ENCODE assay signal across 1 cellular context in the genomic region with DNA sequence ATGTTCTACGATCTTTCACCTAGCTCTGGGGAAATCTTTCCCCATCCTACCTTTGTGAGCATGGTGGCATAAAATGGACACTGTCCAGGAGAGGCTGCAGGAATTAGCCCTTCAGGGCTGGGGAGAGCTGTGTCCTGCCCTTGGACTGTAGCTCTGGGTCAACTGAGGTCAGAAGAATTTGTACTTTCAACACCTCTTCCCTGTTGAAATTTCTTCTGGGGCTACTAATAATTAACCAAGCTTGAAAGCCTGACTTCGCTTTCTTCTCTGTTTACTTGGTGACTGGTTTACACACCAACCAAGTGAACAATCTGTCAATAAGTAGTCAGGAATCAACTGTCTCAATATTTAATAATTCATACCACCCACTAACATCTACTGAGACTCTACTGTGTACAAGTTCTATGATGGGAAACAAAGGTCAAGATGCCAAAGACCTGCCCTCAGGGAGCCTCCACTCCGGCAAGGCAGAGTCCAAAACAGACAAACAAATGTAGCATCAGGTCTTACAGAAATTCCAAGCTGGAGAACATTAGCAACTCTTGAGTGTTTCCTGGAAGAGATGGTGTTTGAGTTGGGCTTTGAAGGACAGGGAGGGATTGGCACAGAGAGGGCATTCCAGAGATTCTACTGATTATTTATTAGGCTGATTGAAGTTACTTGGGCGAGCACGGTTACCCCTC.
A peak's percentile ranks its signal among the peaks of the same experiment; 100 is the strongest.
TF ChIP-seq lines count a peak whose summit lies in the region.

No MANE protein-coding gene starts in this region.

TF ChIP-seq in HepG2, 621 proteins besides CTCF, POLR2A, EP300 and RAD21 (continued from another document and continues in another):
- TF ChIP-seq CEBPZ (IDR thresholded peaks at IDR 0.05; ENCODE audit: low read length), result no peak
- TF ChIP-seq MTA3 (CRISPR knock-in tag; IDR thresholded peaks at IDR 0.05), result no peak
- TF ChIP-seq U2AF1 (optimal IDR thresholded peaks at IDR 0.05; ENCODE audit: low read depth, low read length), result no peak
- TF ChIP-seq, protein P1, sequence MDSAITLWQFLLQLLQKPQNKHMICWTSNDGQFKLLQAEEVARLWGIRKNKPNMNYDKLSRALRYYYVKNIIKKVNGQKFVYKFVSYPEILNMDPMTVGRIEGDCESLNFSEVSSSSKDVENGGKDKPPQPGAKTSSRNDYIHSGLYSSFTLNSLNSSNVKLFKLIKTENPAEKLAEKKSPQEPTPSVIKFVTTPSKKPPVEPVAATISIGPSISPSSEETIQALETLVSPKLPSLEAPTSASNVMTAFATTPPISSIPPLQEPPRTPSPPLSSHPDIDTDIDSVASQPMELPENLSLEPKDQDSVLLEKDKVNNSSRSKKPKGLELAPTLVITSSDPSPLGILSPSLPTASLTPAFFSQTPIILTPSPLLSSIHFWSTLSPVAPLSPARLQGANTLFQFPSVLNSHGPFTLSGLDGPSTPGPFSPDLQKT (CRISPR knock-in tag; IDR thresholded peaks at IDR 0.05; ENCODE audit: borderline replicate concordance), result no peak
- TF ChIP-seq, protein P2, sequence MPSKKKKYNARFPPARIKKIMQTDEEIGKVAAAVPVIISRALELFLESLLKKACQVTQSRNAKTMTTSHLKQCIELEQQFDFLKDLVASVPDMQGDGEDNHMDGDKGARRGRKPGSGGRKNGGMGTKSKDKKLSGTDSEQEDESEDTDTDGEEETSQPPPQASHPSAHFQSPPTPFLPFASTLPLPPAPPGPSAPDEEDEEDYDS (CRISPR knock-in tag; IDR thresholded peaks at IDR 0.05), result 0 out of 2 replicates have a peak, but pooled peaks have one; percentile 6
- no peak for TF ChIP-seq ZNF720 (CRISPR knock-in tag; IDR thresholded peaks at IDR 0.05)
- no peak for TF ChIP-seq BATF2 (CRISPR knock-in tag; IDR thresholded peaks at IDR 0.05)
- no peak for TF ChIP-seq ISX (CRISPR knock-in tag; conservative IDR thresholded peaks at IDR 0.05)
- TF ChIP-seq, protein P3, sequence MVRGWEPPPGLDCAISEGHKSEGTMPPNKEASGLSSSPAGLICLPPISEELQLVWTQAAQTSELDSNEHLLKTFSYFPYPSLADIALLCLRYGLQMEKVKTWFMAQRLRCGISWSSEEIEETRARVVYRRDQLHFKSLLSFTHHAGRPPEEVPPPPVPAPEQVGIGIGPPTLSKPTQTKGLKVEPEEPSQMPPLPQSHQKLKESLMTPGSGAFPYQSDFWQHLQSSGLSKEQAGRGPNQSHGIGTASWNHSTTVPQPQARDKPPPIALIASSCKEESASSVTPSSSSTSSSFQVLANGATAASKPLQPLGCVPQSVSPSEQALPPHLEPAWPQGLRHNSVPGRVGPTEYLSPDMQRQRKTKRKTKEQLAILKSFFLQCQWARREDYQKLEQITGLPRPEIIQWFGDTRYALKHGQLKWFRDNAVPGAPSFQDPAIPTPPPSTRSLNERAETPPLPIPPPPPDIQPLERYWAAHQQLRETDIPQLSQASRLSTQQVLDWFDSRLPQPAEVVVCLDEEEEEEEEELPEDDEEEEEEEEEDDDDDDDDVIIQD (CRISPR knock-in tag; IDR thresholded peaks at IDR 0.05; ENCODE audit: low read depth), result peak; percentile 74; the same call in 1 of the 2 replicates
- no peak for TF ChIP-seq ZNF550 (CRISPR knock-in tag; IDR thresholded peaks at IDR 0.05; ENCODE audit: borderline replicate concordance)
- TF ChIP-seq ARNT (IDR thresholded peaks at IDR 0.05), result no peak
- no peak for TF ChIP-seq ARHGAP35 (CRISPR knock-in tag; IDR thresholded peaks at IDR 0.05; ENCODE audit: borderline replicate concordance)
- TF ChIP-seq, protein P4, sequence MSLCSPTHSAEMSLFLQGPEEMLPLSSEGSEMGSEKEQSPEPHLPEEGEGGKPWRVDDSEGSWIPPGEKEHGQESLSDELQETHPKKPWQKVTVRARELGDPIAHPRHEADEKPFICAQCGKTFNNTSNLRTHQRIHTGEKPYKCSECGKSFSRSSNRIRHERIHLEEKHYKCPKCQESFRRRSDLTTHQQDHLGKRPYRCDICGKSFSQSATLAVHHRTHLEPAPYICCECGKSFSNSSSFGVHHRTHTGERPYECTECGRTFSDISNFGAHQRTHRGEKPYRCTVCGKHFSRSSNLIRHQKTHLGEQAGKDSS (CRISPR knock-in tag; IDR thresholded peaks at IDR 0.05; ENCODE audit: borderline replicate concordance, low read depth), result 0 out of 2 replicates have a peak, but pooled peaks have one; percentile 59
- no peak; the same call in 1 of the 2 replicates for TF ChIP-seq ZBTB20 (CRISPR knock-in tag; IDR thresholded peaks at IDR 0.05; ENCODE audit: borderline replicate concordance, low read depth)
- TF ChIP-seq ZNF430 (CRISPR knock-in tag; IDR thresholded peaks at IDR 0.05), result no peak
- no peak for TF ChIP-seq KAT7 (CRISPR knock-in tag; IDR thresholded peaks at IDR 0.05; ENCODE audit: borderline replicate concordance)
- peak; percentile 99 for TF ChIP-seq RXRB (CRISPR knock-in tag; IDR thresholded peaks at IDR 0.05; ENCODE audit: borderline replicate concordance)
- no peak for TF ChIP-seq TCF12 (IDR thresholded peaks at IDR 0.05)
- 0 out of 2 replicates have a peak, but pooled peaks have one; percentile 39 for TF ChIP-seq TCF12 (CRISPR knock-in tag; IDR thresholded peaks at IDR 0.05)
- no peak for TF ChIP-seq NFIB (CRISPR knock-in tag; IDR thresholded peaks at IDR 0.05; ENCODE audit: borderline replicate concordance)
- no peak for TF ChIP-seq CENPT (CRISPR knock-in tag; IDR thresholded peaks at IDR 0.05; ENCODE audit: low read depth)
- TF ChIP-seq ZNF672 (CRISPR knock-in tag; IDR thresholded peaks at IDR 0.05), result no peak
- peak; percentile 94 for TF ChIP-seq TBX3 (IDR thresholded peaks at IDR 0.05; ENCODE audit: borderline replicate concordance)
- TF ChIP-seq ZNF329 (CRISPR knock-in tag; IDR thresholded peaks at IDR 0.05; ENCODE audit: low read depth), result no peak
- peak; percentile 47; the same call in 1 of the 2 replicates for TF ChIP-seq MBD4 (IDR thresholded peaks at IDR 0.05; ENCODE audit: borderline replicate concordance, low read length)
- TF ChIP-seq, protein P5, sequence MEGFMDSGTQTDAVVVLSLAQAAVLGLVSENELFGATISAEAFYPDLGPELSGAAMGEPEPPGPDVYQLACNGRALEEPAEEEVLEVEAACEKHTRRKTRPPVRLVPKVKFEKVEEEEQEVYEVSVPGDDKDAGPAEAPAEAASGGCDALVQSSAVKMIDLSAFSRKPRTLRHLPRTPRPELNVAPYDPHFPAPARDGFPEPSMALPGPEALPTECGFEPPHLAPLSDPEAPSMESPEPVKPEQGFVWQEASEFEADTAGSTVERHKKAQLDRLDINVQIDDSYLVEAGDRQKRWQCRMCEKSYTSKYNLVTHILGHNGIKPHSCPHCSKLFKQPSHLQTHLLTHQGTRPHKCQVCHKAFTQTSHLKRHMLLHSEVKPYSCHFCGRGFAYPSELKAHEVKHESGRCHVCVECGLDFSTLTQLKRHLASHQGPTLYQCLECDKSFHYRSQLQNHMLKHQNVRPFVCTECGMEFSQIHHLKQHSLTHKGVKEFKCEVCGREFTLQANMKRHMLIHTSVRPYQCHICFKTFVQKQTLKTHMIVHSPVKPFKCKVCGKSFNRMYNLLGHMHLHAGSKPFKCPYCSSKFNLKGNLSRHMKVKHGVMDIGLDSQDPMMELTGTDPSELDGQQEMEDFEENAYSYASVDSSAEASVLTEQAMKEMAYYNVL (CRISPR knock-in tag; IDR thresholded peaks at IDR 0.05; ENCODE audit: borderline replicate concordance), result peak; percentile 85; the same call in 1 of the 2 replicates
- no peak for TF ChIP-seq HOXD1 (CRISPR knock-in tag; IDR thresholded peaks at IDR 0.05)
- TF ChIP-seq, protein P6, sequence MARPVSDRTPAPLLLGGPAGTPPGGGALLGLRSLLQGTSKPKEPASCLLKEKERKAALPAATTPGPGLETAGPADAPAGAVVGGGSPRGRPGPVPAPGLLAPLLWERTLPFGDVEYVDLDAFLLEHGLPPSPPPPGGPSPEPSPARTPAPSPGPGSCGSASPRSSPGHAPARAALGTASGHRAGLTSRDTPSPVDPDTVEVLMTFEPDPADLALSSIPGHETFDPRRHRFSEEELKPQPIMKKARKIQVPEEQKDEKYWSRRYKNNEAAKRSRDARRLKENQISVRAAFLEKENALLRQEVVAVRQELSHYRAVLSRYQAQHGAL (CRISPR knock-in tag; IDR thresholded peaks at IDR 0.05; ENCODE audit: not compliant biosample characterization), result no peak
- TF ChIP-seq ZNF331 (CRISPR knock-in tag; IDR thresholded peaks at IDR 0.05), result peak; percentile 38; the same call in 1 of the 2 replicates
- no peak for TF ChIP-seq MXD4 (CRISPR knock-in tag; IDR thresholded peaks at IDR 0.05)
- TF ChIP-seq TSC22D2 (CRISPR knock-in tag; IDR thresholded peaks at IDR 0.05; ENCODE audit: borderline replicate concordance), result no peak
- no peak for TF ChIP-seq PRDM4 (CRISPR knock-in tag; IDR thresholded peaks at IDR 0.05; ENCODE audit: borderline replicate concordance)
- no peak for TF ChIP-seq SIN3B (IDR thresholded peaks at IDR 0.05; ENCODE audit: low read length)
- TF ChIP-seq ZNF660 (CRISPR knock-in tag; IDR thresholded peaks at IDR 0.05; ENCODE audit: borderline replicate concordance, low read depth), result no peak
- TF ChIP-seq TBX2 (CRISPR knock-in tag; IDR thresholded peaks at IDR 0.05; ENCODE audit: borderline replicate concordance), result peak; percentile 99
- TF ChIP-seq, protein P7, sequence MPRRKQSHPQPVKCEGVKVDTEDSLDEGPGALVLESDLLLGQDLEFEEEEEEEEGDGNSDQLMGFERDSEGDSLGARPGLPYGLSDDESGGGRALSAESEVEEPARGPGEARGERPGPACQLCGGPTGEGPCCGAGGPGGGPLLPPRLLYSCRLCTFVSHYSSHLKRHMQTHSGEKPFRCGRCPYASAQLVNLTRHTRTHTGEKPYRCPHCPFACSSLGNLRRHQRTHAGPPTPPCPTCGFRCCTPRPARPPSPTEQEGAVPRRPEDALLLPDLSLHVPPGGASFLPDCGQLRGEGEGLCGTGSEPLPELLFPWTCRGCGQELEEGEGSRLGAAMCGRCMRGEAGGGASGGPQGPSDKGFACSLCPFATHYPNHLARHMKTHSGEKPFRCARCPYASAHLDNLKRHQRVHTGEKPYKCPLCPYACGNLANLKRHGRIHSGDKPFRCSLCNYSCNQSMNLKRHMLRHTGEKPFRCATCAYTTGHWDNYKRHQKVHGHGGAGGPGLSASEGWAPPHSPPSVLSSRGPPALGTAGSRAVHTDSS (CRISPR knock-in tag; conservative IDR thresholded peaks at IDR 0.05), result no peak
- TF ChIP-seq POLR2AphosphoS2 (IDR thresholded peaks at IDR 0.05; ENCODE audit: low read depth, low read length), result no peak
- TF ChIP-seq, protein P8, sequence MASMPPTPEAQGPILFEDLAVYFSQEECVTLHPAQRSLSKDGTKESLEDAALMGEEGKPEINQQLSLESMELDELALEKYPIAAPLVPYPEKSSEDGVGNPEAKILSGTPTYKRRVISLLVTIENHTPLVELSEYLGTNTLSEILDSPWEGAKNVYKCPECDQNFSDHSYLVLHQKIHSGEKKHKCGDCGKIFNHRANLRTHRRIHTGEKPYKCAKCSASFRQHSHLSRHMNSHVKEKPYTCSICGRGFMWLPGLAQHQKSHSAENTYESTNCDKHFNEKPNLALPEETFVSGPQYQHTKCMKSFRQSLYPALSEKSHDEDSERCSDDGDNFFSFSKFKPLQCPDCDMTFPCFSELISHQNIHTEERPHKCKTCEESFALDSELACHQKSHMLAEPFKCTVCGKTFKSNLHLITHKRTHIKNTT (CRISPR knock-in tag; IDR thresholded peaks at IDR 0.05), result no peak
- no peak for TF ChIP-seq ZFX (CRISPR knock-in tag; IDR thresholded peaks at IDR 0.05; ENCODE audit: low read depth)
- TF ChIP-seq PPARG (CRISPR knock-in tag; conservative IDR thresholded peaks at IDR 0.05), result peak; percentile 60; the same call in 1 of the 2 replicates
- TF ChIP-seq ZNF225 (CRISPR knock-in tag; IDR thresholded peaks at IDR 0.05), result no peak
- TF ChIP-seq KDM1A (CRISPR knock-in tag; IDR thresholded peaks at IDR 0.05), result no peak
- no peak for TF ChIP-seq HCFC1 (IDR thresholded peaks at IDR 0.05; ENCODE audit: low read depth, low read length)
